28 cellular contexts compared by ENCODE assay signal in genomic region chr1:189206617-189207016, GRCh38.
"Had no signal": no experiment of that assay in that cellular context is flagged by ENCODE, and none has a peak within 500 bp of the region (broad histone marks: within the 10 kb centered on the region; RNA-seq: fewer than 3 reads in every experiment).

No MANE protein-coding gene starts in this region.

- H3K4me3 ChIP-seq: colonic mucosa, esophagus muscularis mucosa, gastrocnemius medialis, heart left ventricle, hepatocyte, left lung, mucosa of descending colon, pancreas, right lobe of liver, thyroid gland, vagina had no signal

- H3K79me2 ChIP-seq: hepatocyte had no signal

- H3K4me2 ChIP-seq: hepatocyte had no signal

- H3K9me3 Mint-ChIP-seq: neural crest cell had no signal

- DNase-seq: colonic mucosa; effector CD8-positive, alpha-beta T cell; gastrocnemius medialis; heart left ventricle; left cardiac atrium; left lung; mesenchymal stem cell; mucosa of descending colon; naive B cell; pancreas; right lobe of liver; small intestine; stimulated activated CD4-positive, alpha-beta T cell treated with anti-CD3 and anti-CD28 coated beads, Interleukin-15, amount 100 ng/mL, for 24 hours; stimulated activated CD4-positive, alpha-beta T cell treated with anti-CD3 and anti-CD28 coated beads, Interleukin-2, amount 100 ng/mL, for 48 hours; stimulated activated naive B cell treated with anti-CD40 and anti-IgM and Interleukin-4, amounts not matched to agents 10 μg/mL and 1 μg/mL and 100 μg/mL, for 72 hours; thyroid gland; trophoblast cell had no signal

- H3K27ac ChIP-seq: colonic mucosa, esophagus muscularis mucosa, gastrocnemius medialis, heart left ventricle, hepatocyte, left lung, neutrophil, pancreas, right lobe of liver, thyroid gland, vagina had no signal

- H3K27me3 Mint-ChIP-seq: dendritic cell treated with granulocyte-macrophage colony-stimulating factor and Interleukin-4, amounts not matched to agents 40 ng/mL and 50 ng/mL, for 4 days; naive B cell; natural killer cell treated with Interleukin-12 subunit alpha and Interleukin-12 subunit beta and Interleukin-15 and Interleukin-18, amount 100 ng/mL, for 72 hours; stimulated activated naive B cell treated with anti-CD40 and anti-IgM and Interleukin-4, amounts not matched to agents 10 μg/mL and 1 μg/mL and 100 μg/mL, for 72 hours; stimulated activated naive CD8-positive, alpha-beta T cell treated with anti-CD3 and anti-CD28 coated beads, Interleukin-15, Interleukin-2, amounts not matched to agents 100 ng/mL and 50 ng/mL, for 24 hours had no signal

- H3K4me1 ChIP-seq: colonic mucosa, esophagus muscularis mucosa, gastrocnemius medialis, heart left ventricle, left lung, pancreas, right lobe of liver, thyroid gland, vagina had no signal

- H2AFZ ChIP-seq: hepatocyte had no signal

- H3K27ac Mint-ChIP-seq: dendritic cell treated with granulocyte-macrophage colony-stimulating factor and Interleukin-4, amounts not matched to agents 40 ng/mL and 50 ng/mL, for 4 days; mesothelial cell of epicardium; naive B cell; natural killer cell treated with Interleukin-12 subunit alpha and Interleukin-12 subunit beta and Interleukin-15 and Interleukin-18, amount 100 ng/mL, for 72 hours; stimulated activated naive B cell treated with anti-CD40 and anti-IgM and Interleukin-4, amounts not matched to agents 10 μg/mL and 1 μg/mL and 100 μg/mL, for 72 hours; stimulated activated naive CD8-positive, alpha-beta T cell treated with anti-CD3 and anti-CD28 coated beads, Interleukin-15, Interleukin-2, amounts not matched to agents 100 ng/mL and 50 ng/mL, for 24 hours had no signal

- ATAC-seq: gastrocnemius medialis; heart left ventricle; left cardiac atrium; left lung; mucosa of descending colon; natural killer cell treated with Interleukin-12 subunit alpha and Interleukin-12 subunit beta and Interleukin-15 and Interleukin-18, amount 100 ng/mL, for 72 hours; pancreas; right lobe of liver; stimulated activated naive B cell treated with anti-CD40 and anti-IgM and Interleukin-4, amounts not matched to agents 10 μg/mL and 1 μg/mL and 100 μg/mL, for 72 hours had no signal

- H3K4me1 Mint-ChIP-seq: mesothelial cell of epicardium; naive B cell; neural crest cell; stimulated activated naive B cell treated with anti-CD40 and anti-IgM and Interleukin-4, amounts not matched to agents 10 μg/mL and 1 μg/mL and 100 μg/mL, for 72 hours had no signal

- FAIRE-seq: endothelial cell of umbilical vein, islet of Langerhans, pancreas, small intestine had no signal

- H3K4me3 Mint-ChIP-seq: dendritic cell treated with granulocyte-macrophage colony-stimulating factor and Interleukin-4, amounts not matched to agents 40 ng/mL and 50 ng/mL, for 4 days; mesothelial cell of epicardium; naive B cell; natural killer cell treated with Interleukin-12 subunit alpha and Interleukin-12 subunit beta and Interleukin-15 and Interleukin-18, amount 100 ng/mL, for 72 hours; neural crest cell; stimulated activated naive B cell treated with anti-CD40 and anti-IgM and Interleukin-4, amounts not matched to agents 10 μg/mL and 1 μg/mL and 100 μg/mL, for 72 hours; stimulated activated naive CD8-positive, alpha-beta T cell treated with anti-CD3 and anti-CD28 coated beads, Interleukin-15, Interleukin-2, amounts not matched to agents 100 ng/mL and 50 ng/mL, for 24 hours had no signal

- H3K27me3 ChIP-seq: colonic mucosa, esophagus muscularis mucosa, gastrocnemius medialis, heart left ventricle, hepatocyte, left lung, neutrophil, pancreas, thyroid gland, vagina had no signal

- H3K9me3 ChIP-seq: colonic mucosa, esophagus muscularis mucosa, gastrocnemius medialis, mucosa of descending colon, neutrophil, pancreas, right lobe of liver, thyroid gland, vagina had no signal

- H3K36me3 ChIP-seq: colonic mucosa, esophagus muscularis mucosa, gastrocnemius medialis, heart left ventricle, left lung, neutrophil, pancreas, right lobe of liver, thyroid gland, vagina had no signal
